9 cellular contexts compared by ENCODE assay signal in genomic region chr3:156978471-156978961, GRCh38.
A peak's percentile ranks its signal among the peaks of the same experiment; 100 is the strongest.
DNase-seq lines count a peak whose midpoint lies in the region; ATAC-seq lines count a peak whose summit lies in the region.
"Had no signal": no experiment of that assay in that cellular context is flagged by ENCODE, and none has a peak within 500 bp of the region (broad histone marks: within the 10 kb centered on the region; RNA-seq: fewer than 3 reads in every experiment).

No MANE protein-coding gene starts in this region.

- CTCF ChIA-PET in activated CD4-positive, alpha-beta memory T cell treated with anti-CD3 and anti-CD28 coated beads for 36 hours (lab: Charles Lee), result no interaction called here

- no peaks in the 10 kb centered on the region for H3K9me3 Mint-ChIP-seq in activated T-cell treated with anti-CD3 and anti-CD28 coated beads, Interleukin-2, amount 50 U/mL, for 24 hours
- H3K9me3 Mint-ChIP-seq in activated naive CD8-positive, alpha-beta T cell treated with anti-CD3 and anti-CD28 coated beads, Interleukin-2, amount 50 U/mL, for 24 hours, result no peaks in the 10 kb centered on the region
- H3K9me3 Mint-ChIP-seq in activated CD4-positive, alpha-beta memory T cell treated with anti-CD3 and anti-CD28 coated beads for 36 hours, result no peaks in the 10 kb centered on the region

- peaks cover 9% of the 10 kb centered on the region for H3K4me1 Mint-ChIP-seq in activated T-cell treated with anti-CD3 and anti-CD28 coated beads, Interleukin-2, amount 50 U/mL, for 24 hours (ENCODE audit: low read depth)
- H3K4me1 Mint-ChIP-seq in activated naive CD8-positive, alpha-beta T cell treated with anti-CD3 and anti-CD28 coated beads, Interleukin-2, amount 50 U/mL, for 24 hours, result peaks cover 11% of the 10 kb centered on the region
- peaks cover 10% of the 10 kb centered on the region for H3K4me1 Mint-ChIP-seq in activated CD4-positive, alpha-beta memory T cell treated with anti-CD3 and anti-CD28 coated beads for 36 hours (ENCODE audit: low read depth)

- DNase-seq in activated T-cell treated with anti-CD3 and anti-CD28 coated beads, Interleukin-2, amount 50 U/mL, for 24 hours, result no peak
- DNase-seq in activated T-cell treated with anti-CD3 and anti-CD28 coated beads for 4 hours, result no peak
- DNase-seq in activated naive CD8-positive, alpha-beta T cell treated with anti-CD3 and anti-CD28 coated beads, Interleukin-2, amount 50 U/mL, for 24 hours, result no peak
- peak; percentile 51 for DNase-seq in superior temporal gyrus (ENCODE audit: extremely low spot score)
- DNase-seq in activated CD4-positive, alpha-beta memory T cell treated with anti-CD3 and anti-CD28 coated beads for 36 hours, result no peak
- no peak for DNase-seq in HuH-7 (ENCODE audit: low spot score)
- DNase-seq in NCI-H2029 (lab: John Stamatoyannopoulos, UW), result no peak

- no peaks in the 10 kb centered on the region for H3K27me3 Mint-ChIP-seq in activated T-cell treated with anti-CD3 and anti-CD28 coated beads, Interleukin-2, amount 50 U/mL, for 24 hours
- peaks cover 2% of the 10 kb centered on the region for H3K27me3 Mint-ChIP-seq in activated naive CD8-positive, alpha-beta T cell treated with anti-CD3 and anti-CD28 coated beads, Interleukin-2, amount 50 U/mL, for 24 hours
- H3K27me3 Mint-ChIP-seq in activated CD4-positive, alpha-beta memory T cell treated with anti-CD3 and anti-CD28 coated beads for 36 hours, result no peaks in the 10 kb centered on the region

- ATAC-seq in HG03108 (IDR thresholded peaks at IDR 0.05; ENCODE audit: unreplicated experiment), result peak; percentile 92
- no peak for ATAC-seq in activated naive CD8-positive, alpha-beta T cell treated with anti-CD3 and anti-CD28 coated beads, Interleukin-2, amount 50 U/mL, for 24 hours
- ATAC-seq: A549 had no signal

- H3K4me3 Mint-ChIP-seq in activated T-cell treated with anti-CD3 and anti-CD28 coated beads, Interleukin-2, amount 50 U/mL, for 24 hours, result no peak overlapping the region
- H3K4me3 Mint-ChIP-seq in activated naive CD8-positive, alpha-beta T cell treated with anti-CD3 and anti-CD28 coated beads, Interleukin-2, amount 50 U/mL, for 24 hours, result no peak overlapping the region
- no peak overlapping the region for H3K4me3 Mint-ChIP-seq in activated CD4-positive, alpha-beta memory T cell treated with anti-CD3 and anti-CD28 coated beads for 36 hours

- intact Hi-C loops in activated CD4-positive, alpha-beta memory T cell treated with anti-CD3 and anti-CD28 coated beads for 36 hours (cut with micrococcal nuclease), result no loop called here

- POLR2A ChIA-PET in activated CD4-positive, alpha-beta memory T cell treated with anti-CD3 and anti-CD28 coated beads for 36 hours (lab: Charles Lee), result no interaction called here

- H3K27ac Mint-ChIP-seq in activated T-cell treated with anti-CD3 and anti-CD28 coated beads, Interleukin-2, amount 50 U/mL, for 24 hours, result peak overlapping the region; percentile 36
- H3K27ac Mint-ChIP-seq in activated naive CD8-positive, alpha-beta T cell treated with anti-CD3 and anti-CD28 coated beads, Interleukin-2, amount 50 U/mL, for 24 hours, result peak overlapping the region; percentile 25
- H3K27ac Mint-ChIP-seq in activated CD4-positive, alpha-beta memory T cell treated with anti-CD3 and anti-CD28 coated beads for 36 hours, result no peak overlapping the region

- H3K36me3 Mint-ChIP-seq in activated T-cell treated with anti-CD3 and anti-CD28 coated beads, Interleukin-2, amount 50 U/mL, for 24 hours (ENCODE audit: low read depth), result no peaks in the 10 kb centered on the region
- no peaks in the 10 kb centered on the region for H3K36me3 Mint-ChIP-seq in activated naive CD8-positive, alpha-beta T cell treated with anti-CD3 and anti-CD28 coated beads, Interleukin-2, amount 50 U/mL, for 24 hours (ENCODE audit: low read depth)
- H3K36me3 Mint-ChIP-seq in activated CD4-positive, alpha-beta memory T cell treated with anti-CD3 and anti-CD28 coated beads for 36 hours, result no peaks in the 10 kb centered on the region
